In genomic region chr4:102826890-102827673, GRCh38 we compare ENCODE assay signal across 8 cellular contexts. TPM values are rescaled to one million over a fixed set of nuclear protein-coding genes. Genes with fewer than 3 reads are reported as not detected.
A peak's percentile ranks its signal among the peaks of the same experiment; 100 is the strongest.
DNase-seq lines count a peak whose midpoint lies in the region; ATAC-seq and TF ChIP-seq lines count a peak whose summit lies in the region.

UBE2D3 (minus strand) TSS chr4:102827551; CDS start chr4:102826508, 1,043 bp downstream.

- peak within 1 kb of the TSS; percentile 100 for H3K9ac ChIP-seq in SU-DHL-6 (ENCODE audit: low read length)
- H3K9ac ChIP-seq in adipocyte (ENCODE audit: low read length), result peak within 1 kb of the TSS; percentile 94

- WGBS in upper lobe of left lung, 2 donors, result 0 to 1% methylated on average over 31 to 66 of the region's 73 CpGs

- TF ChIP-seq CTCF in GM12865 (IDR thresholded peaks at IDR 0.05; ENCODE audit: insufficient read depth, low read depth, low read length, missing control alignments), result peak; percentile 1
- no peak for TF ChIP-seq CTCF in SU-DHL-6 (IDR thresholded peaks at IDR 0.05; ENCODE audit: insufficient read depth, low read length, poor library complexity, severe bottlenecking)
- TF ChIP-seq CTCF in upper lobe of left lung (IDR thresholded peaks at IDR 0.05), result peak in 1 of 6 experiments; percentile 29

- H4K20me1 ChIP-seq in SU-DHL-6 (ENCODE audit: low read depth, low read length), result peaks cover 15% of the 10 kb centered on the region

- intact Hi-C loops in cardiac septum (cut with DNase I) (loop anchor here (1.0 to 5.0 kb wide), 8 partner anchors 42 to 380 kb away; partner anchors contain the start of genes MANBA, NFKB1, SLC9B1 and SLC9B2), posterior cingulate gyrus (cut with DNase I) (loop anchor here (1.0 to 5.0 kb wide), 4 partner anchors 42 to 325 kb away; partner anchors contain the start of genes BDH2 and NFKB1)

- peak in 3 of 4 donors; percentile 11 to 89 (median 60) for TF ChIP-seq EP300 in upper lobe of left lung (IDR thresholded peaks at IDR 0.05)

- H3F3A ChIP-seq in SU-DHL-6 (ENCODE audit: insufficient read depth), result peaks cover 4% of the 10 kb centered on the region; the same call in 1 of the 2 replicates

- peak; percentile 99 for DNase-seq in GM12865 (ENCODE audit: low read depth)
- DNase-seq in NCI-H1417 (lab: John Stamatoyannopoulos, UW), result peak; percentile 96 to 99 (median 98)
- DNase-seq in adipocyte (ENCODE audit: low read depth), result peak; percentile 96
- peak; percentile 96 for DNase-seq in cardiac septum (ENCODE audit: low spot score)
- peak; percentile 85 to 98 (median 89) for DNase-seq in posterior cingulate gyrus
- DNase-seq in upper lobe of left lung, result peak; percentile 93 to 97

- ATAC-seq in HG02678 (IDR thresholded peaks at IDR 0.05; ENCODE audit: unreplicated experiment), result peak; percentile 28
- ATAC-seq in upper lobe of left lung (ENCODE audit: low FRiP score in 2 of 2), result peak; percentile 87 to 94

- peak; percentile 68 to 97 (median 94) for TF ChIP-seq POLR2A in upper lobe of left lung (IDR thresholded peaks at IDR 0.05)

- H3K36me3 ChIP-seq in SU-DHL-6 (ENCODE audit: low read length) (peaks cover 20% of the 10 kb centered on the region), adipocyte (ENCODE audit: control insufficient read depth, insufficient read depth, low read length, severe bottlenecking) (no peaks in the 10 kb centered on the region), upper lobe of left lung (peaks cover 0 to 7% (median 0%) of the 10 kb centered on the region in 4 donors)

- H3K27ac ChIP-seq in SU-DHL-6 (ENCODE audit: low read depth, low read length), result peak within 1 kb of the TSS; percentile 93
- peak within 1 kb of the TSS; percentile 98 to 100 (median 100) for H3K27ac ChIP-seq in upper lobe of left lung

- H3K4me2 ChIP-seq in SU-DHL-6 (ENCODE audit: low read depth, low read length, poor library complexity, severe bottlenecking), result peak within 1 kb of the TSS; percentile 99

- peaks cover 31% of the 10 kb centered on the region for H3K4me1 ChIP-seq in adipocyte (ENCODE audit: control insufficient read depth, insufficient read depth, low read length)
- H3K4me1 ChIP-seq in upper lobe of left lung, result peaks cover 26 to 40% (median 35%) of the 10 kb centered on the region in 4 donors

- H3K27me3 ChIP-seq in SU-DHL-6 (ENCODE audit: low read length) (no peaks in the 10 kb centered on the region), adipocyte (replicated peaks; ENCODE audit: control insufficient read depth, insufficient read depth, low read length) (no peaks in the 10 kb centered on the region), upper lobe of left lung (no peaks in the 10 kb centered on the region)

- H3K79me2 ChIP-seq in SU-DHL-6 (ENCODE audit: insufficient read depth, low read length), result peaks cover 61% of the 10 kb centered on the region

- H3K9me2 ChIP-seq in SU-DHL-6 (replicated peaks; ENCODE audit: insufficient read depth, low read length), result no peaks in the 10 kb centered on the region

- H3K4me3 ChIP-seq in GM12865 (ENCODE audit: low read depth, low read length), result peak within 1 kb of the TSS; percentile 92
- peak within 1 kb of the TSS; percentile 95 for H3K4me3 ChIP-seq in SU-DHL-6 (ENCODE audit: insufficient read depth, low read length, poor library complexity, severe bottlenecking)
- H3K4me3 ChIP-seq in adipocyte (ENCODE audit: low read length), result peak within 1 kb of the TSS; percentile 93
- H3K4me3 ChIP-seq in upper lobe of left lung, result peak within 1 kb of the TSS; percentile 57 to 93 (median 81)

- H3K9me3 ChIP-seq in SU-DHL-6 (ENCODE audit: insufficient read depth, low read length), result no peaks in the 10 kb centered on the region
- H3K9me3 ChIP-seq in adipocyte (ENCODE audit: control insufficient read depth, low read length), result no peaks in the 10 kb centered on the region
- no peaks in the 10 kb centered on the region for H3K9me3 ChIP-seq in upper lobe of left lung

- H2AFZ ChIP-seq in SU-DHL-6 (ENCODE audit: low read depth, low read length, severe bottlenecking), result no peak within 1 kb of the TSS

RNA-seq across cellular contexts. Expression of gene UBE2D3, which starts in this region (rescaled TPM):
- total RNA-seq in cardiac septum (239 TPM), upper lobe of left lung (100 to 1,000 TPM; 215 to 376 (median 317) TPM)

Comparison
In these comparisons a context has a peak if more than half of its experiments do, and no peak if none do; other contexts are left out.
1. Peak in every context shown above with its lines: DNase-seq, ATAC-seq, H3K4me3 ChIP-seq and H3K27ac ChIP-seq.